In genomic region chr2:101294861-101295260, GRCh38 we compare ENCODE assay signal across 26 cellular contexts.
"Had no signal": no experiment of that assay in that cellular context is flagged by ENCODE, and none has a peak within 500 bp of the region (broad histone marks: within the 10 kb centered on the region; RNA-seq: fewer than 3 reads in every experiment).

No MANE protein-coding gene starts in this region.

- H3K36me3 ChIP-seq: uterus had no signal

- H3K27me3 Mint-ChIP-seq: memory B cell; naive thymus-derived CD4-positive, alpha-beta T cell; natural killer cell treated with Interleukin-12 subunit alpha and Interleukin-12 subunit beta and Interleukin-15 and Interleukin-18, amount 100 ng/mL, for 72 hours; stimulated activated memory B cell treated with anti-CD40 and anti-IgM and Interleukin-4, amounts not matched to agents 10 μg/mL and 1 μg/mL and 100 μg/mL, for 72 hours; stimulated activated naive CD8-positive, alpha-beta T cell treated with anti-CD3 and anti-CD28 coated beads, Interleukin-15, amount 100 ng/mL, for 72 hours; type B pancreatic cell had no signal

- H3K27ac ChIP-seq: hepatocyte, left ventricle myocardium inferior, pancreas, prostate gland, right lobe of liver, tibial nerve, uterus had no signal

- H3K27me3 ChIP-seq: hepatocyte, pancreas, right lobe of liver, tibial nerve, uterus had no signal

- H3K4me1 ChIP-seq: prostate gland, uterus had no signal

- H3K4me3 ChIP-seq: hepatocyte, left ventricle myocardium inferior, lung, mucosa of descending colon, pancreas, prostate gland, right lobe of liver, smooth muscle cell, tibial nerve, uterus had no signal

- FAIRE-seq: pancreas had no signal

- H3K36me3 Mint-ChIP-seq: memory B cell had no signal

- DNase-seq: islet precursor cell; left ventricle myocardium inferior; midbrain; mucosa of descending colon; naive thymus-derived CD4-positive, alpha-beta T cell; nucleus accumbens; pancreas; posterior cingulate gyrus; right lobe of liver; stimulated activated CD4-positive, alpha-beta T cell treated with anti-CD3 and anti-CD28 coated beads, Interleukin-1b, Interleukin-23, amount 100 ng/mL, for 48 hours; stimulated activated CD4-positive, alpha-beta T cell treated with anti-CD3 and anti-CD28 coated beads, Interleukin-2, amount 100 ng/mL, for 48 hours; stimulated activated CD4-positive, alpha-beta T cell treated with anti-CD3 and anti-CD28 coated beads, Interleukin-4, amount 100 ng/mL, for 4 hours; stimulated activated CD8-positive, alpha-beta memory T cell treated with anti-CD3 and anti-CD28 coated beads, Interleukin-4, amount 100 ng/mL, for 48 hours; stimulated activated naive CD4-positive, alpha-beta T cell treated with Interleukin-2 at 50 U/mL for 16 hours; stimulated activated naive CD8-positive, alpha-beta T cell treated with anti-CD3 and anti-CD28 coated beads, Interleukin-15, amount 100 ng/mL, for 72 hours; substantia nigra; uterus had no signal

- H3K4me2 ChIP-seq: hepatocyte, smooth muscle cell had no signal

- H3K9me3 Mint-ChIP-seq: memory B cell; naive thymus-derived CD4-positive, alpha-beta T cell; natural killer cell treated with Interleukin-12 subunit alpha and Interleukin-12 subunit beta and Interleukin-15 and Interleukin-18, amount 100 ng/mL, for 72 hours; stimulated activated memory B cell treated with anti-CD40 and anti-IgM and Interleukin-4, amounts not matched to agents 10 μg/mL and 1 μg/mL and 100 μg/mL, for 72 hours; stimulated activated naive CD8-positive, alpha-beta T cell treated with anti-CD3 and anti-CD28 coated beads, Interleukin-15, amount 100 ng/mL, for 72 hours; type B pancreatic cell had no signal

- H3K9me3 ChIP-seq: left ventricle myocardium inferior, mucosa of descending colon, pancreas, prostate gland, right lobe of liver, tibial nerve, uterus had no signal

- H2AFZ ChIP-seq: hepatocyte had no signal

- H3K4me3 Mint-ChIP-seq: memory B cell; natural killer cell treated with Interleukin-12 subunit alpha and Interleukin-12 subunit beta and Interleukin-15 and Interleukin-18, amount 100 ng/mL, for 72 hours; stimulated activated memory B cell treated with anti-CD40 and anti-IgM and Interleukin-4, amounts not matched to agents 10 μg/mL and 1 μg/mL and 100 μg/mL, for 72 hours; stimulated activated naive CD8-positive, alpha-beta T cell treated with anti-CD3 and anti-CD28 coated beads, Interleukin-15, amount 100 ng/mL, for 72 hours; type B pancreatic cell had no signal

- H3K27ac Mint-ChIP-seq: memory B cell; naive thymus-derived CD4-positive, alpha-beta T cell; natural killer cell treated with Interleukin-12 subunit alpha and Interleukin-12 subunit beta and Interleukin-15 and Interleukin-18, amount 100 ng/mL, for 72 hours; stimulated activated memory B cell treated with anti-CD40 and anti-IgM and Interleukin-4, amounts not matched to agents 10 μg/mL and 1 μg/mL and 100 μg/mL, for 72 hours; stimulated activated naive CD8-positive, alpha-beta T cell treated with anti-CD3 and anti-CD28 coated beads, Interleukin-15, amount 100 ng/mL, for 72 hours; type B pancreatic cell had no signal

- ATAC-seq: mucosa of descending colon; naive thymus-derived CD4-positive, alpha-beta T cell; natural killer cell treated with Interleukin-12 subunit alpha and Interleukin-12 subunit beta and Interleukin-15 and Interleukin-18, amount 100 ng/mL, for 72 hours; pancreas; right lobe of liver; stimulated activated memory B cell treated with anti-CD40 and anti-IgM and Interleukin-4, amounts not matched to agents 10 μg/mL and 1 μg/mL and 100 μg/mL, for 72 hours; stimulated activated naive CD8-positive, alpha-beta T cell treated with anti-CD3 and anti-CD28 coated beads, Interleukin-15, amount 100 ng/mL, for 72 hours had no signal
